In the genomic region with DNA sequence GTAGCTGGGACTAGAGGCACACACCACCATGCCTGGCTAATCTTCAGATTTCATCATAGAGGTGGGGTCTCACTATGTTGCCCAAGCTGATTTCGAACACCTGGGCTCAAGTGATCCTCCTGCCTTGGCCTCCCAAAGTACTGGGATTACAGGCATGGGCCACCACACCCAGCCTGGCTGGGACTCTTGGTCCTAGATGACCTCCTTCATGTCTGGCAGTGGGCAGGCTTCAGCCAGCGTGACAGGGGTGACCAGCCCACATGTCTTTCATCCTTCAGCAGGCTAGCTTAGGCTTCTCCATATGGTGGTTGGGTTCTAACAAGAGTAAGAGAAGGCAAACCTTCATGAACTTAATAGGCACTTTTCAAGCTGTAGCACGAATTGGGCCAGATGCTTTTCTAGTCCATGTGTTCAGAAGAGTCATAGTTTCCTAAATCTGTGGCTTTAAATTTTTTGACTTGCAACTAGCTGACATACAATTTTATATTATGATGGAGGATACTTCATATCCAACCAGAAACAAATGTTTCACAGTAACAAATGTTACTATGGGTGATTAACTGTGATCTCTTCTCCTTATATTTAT, we compare ENCODE assay signal across 17 cellular contexts. TPM values are rescaled to one million over a fixed set of nuclear protein-coding genes. Genes with fewer than 3 reads are reported as not detected.
DNase-seq lines count a peak whose midpoint lies in the region; ATAC-seq and TF ChIP-seq lines count a peak whose summit lies in the region.
"Had no signal": no experiment of that assay in that cellular context is flagged by ENCODE, and none has a peak within 500 bp of the region (broad histone marks: within the 10 kb centered on the region; RNA-seq: fewer than 3 reads in every experiment).

No MANE protein-coding gene starts in this region.

- 92 to 96% methylated on average over 3 of the region's 3 CpGs for WGBS in testis, 2 donors
- WGBS in GM23248 (ENCODE audit: low coverage in 1 of 2, low lambda C conversion rate in 2 of 2, missing lambda C conversion rate in 2 of 2), 2 experiments: 36 to 55% methylated on average over 3 of the region's 3 CpGs

- H3F3A ChIP-seq in GM23248 (ENCODE audit: insufficient read depth): no peaks in the 10 kb centered on the region

- H3K27me3 ChIP-seq in CD4-positive, CD25-positive, alpha-beta regulatory T cell (ENCODE audit: control insufficient read depth, insufficient read depth, low read length): no peaks in the 10 kb centered on the region
- H3K27me3 ChIP-seq in testis (no peaks in the 10 kb centered on the region), gastrocnemius medialis (no peaks in the 10 kb centered on the region), GM23248 (replicated peaks; ENCODE audit: insufficient read depth) (no peaks in the 10 kb centered on the region)
- H3K27me3 ChIP-seq: SJCRH30 had no signal

- H3K79me2 ChIP-seq in GM23248 (ENCODE audit: insufficient read depth): no peaks in the 10 kb centered on the region

- no peak for TF ChIP-seq CTCF in testis (IDR thresholded peaks at IDR 0.05)
- no peak for TF ChIP-seq CTCF in gastrocnemius medialis (IDR thresholded peaks at IDR 0.05 in 4 of 5, conservative IDR thresholded peaks at IDR 0.05 in 1 of 5)

- peak overlapping the region; percentile 92 to 97 (median 93) for H3K27ac Mint-ChIP-seq in CD4-positive, CD25-positive, alpha-beta regulatory T cell
- peak overlapping the region; percentile 97 for H3K27ac Mint-ChIP-seq in activated CD4-positive, alpha-beta memory T cell treated with anti-CD3 and anti-CD28 coated beads, Interleukin-2, amount 10 ng/mL, durations not matched to agents 7 days and 5 days
- peak overlapping the region in 3 of 6 donors; percentile 40 to 86 (median 41) for H3K27ac Mint-ChIP-seq in naive B cell
- H3K27ac Mint-ChIP-seq: HFFc6 had no signal

- no peaks in the 10 kb centered on the region for H3K27me3 Mint-ChIP-seq in CD4-positive, CD25-positive, alpha-beta regulatory T cell
- no peaks in the 10 kb centered on the region for H3K27me3 Mint-ChIP-seq in activated CD4-positive, alpha-beta memory T cell treated with anti-CD3 and anti-CD28 coated beads, Interleukin-2, amount 10 ng/mL, durations not matched to agents 7 days and 5 days
- H3K27me3 Mint-ChIP-seq in naive B cell: no peaks in the 10 kb centered on the region

- H2AFZ ChIP-seq in GM23248: no peak overlapping the region

- H3K9me2 ChIP-seq in GM23248 (ENCODE audit: insufficient read depth): no peaks in the 10 kb centered on the region

- H3K4me3 Mint-ChIP-seq in CD4-positive, CD25-positive, alpha-beta regulatory T cell: peak overlapping the region; percentile 83 to 90 (median 86)
- peak overlapping the region; percentile 70 for H3K4me3 Mint-ChIP-seq in activated CD4-positive, alpha-beta memory T cell treated with anti-CD3 and anti-CD28 coated beads, Interleukin-2, amount 10 ng/mL, durations not matched to agents 7 days and 5 days
- peak overlapping the region; percentile 59 to 93 (median 74) for H3K4me3 Mint-ChIP-seq in naive B cell
- H3K4me3 Mint-ChIP-seq: HFFc6 had no signal

- no peak for ATAC-seq in CD4-positive, CD25-positive, alpha-beta regulatory T cell (ENCODE audit: low read depth in 2 of 2)
- ATAC-seq in GM18907 (IDR thresholded peaks at IDR 0.05; ENCODE audit: unreplicated experiment) (peak; percentile 12), naive B cell (ENCODE audit: low read depth in 2 of 2) (no peak), HG02798 (IDR thresholded peaks at IDR 0.05; ENCODE audit: poor library complexity, unreplicated experiment) (no peak), gastrocnemius medialis (no peak)

- H3K9me3 Mint-ChIP-seq in CD4-positive, CD25-positive, alpha-beta regulatory T cell: peaks cover 0 to 6% (median 0%) of the 10 kb centered on the region in 7 donors
- peaks cover 13% of the 10 kb centered on the region for H3K9me3 Mint-ChIP-seq in activated CD4-positive, alpha-beta memory T cell treated with anti-CD3 and anti-CD28 coated beads, Interleukin-2, amount 10 ng/mL, durations not matched to agents 7 days and 5 days
- peaks cover 0 to 11% (median 4%) of the 10 kb centered on the region in 7 donors for H3K9me3 Mint-ChIP-seq in naive B cell

- peaks cover 29% of the 10 kb centered on the region for H3K4me1 ChIP-seq in CD4-positive, CD25-positive, alpha-beta regulatory T cell (ENCODE audit: control insufficient read depth, insufficient read depth, low read length, poor library complexity, severe bottlenecking)
- H3K4me1 ChIP-seq in testis: peaks cover under 1% of the 10 kb centered on the region
- peaks cover 72 to 77% of the 10 kb centered on the region in 2 donors for H3K4me1 ChIP-seq in gastrocnemius medialis
- no peaks in the 10 kb centered on the region for H3K4me1 ChIP-seq in GM23248 (ENCODE audit: insufficient read depth)

- H3K9ac ChIP-seq in GM23248: no peak overlapping the region

- no peaks in the 10 kb centered on the region for H3K36me3 ChIP-seq in CD4-positive, CD25-positive, alpha-beta regulatory T cell (ENCODE audit: control insufficient read depth, insufficient read depth, low read length)
- no peaks in the 10 kb centered on the region for H3K36me3 ChIP-seq in testis (ENCODE audit: low read depth, missing control alignments)
- no peaks in the 10 kb centered on the region for H3K36me3 ChIP-seq in gastrocnemius medialis
- no peaks in the 10 kb centered on the region for H3K36me3 ChIP-seq in GM23248 (ENCODE audit: low read depth)
- H3K36me3 ChIP-seq: prostate gland, SJCRH30 had no signal

- H3K4me2 ChIP-seq in GM23248 (ENCODE audit: unreplicated experiment): no peak overlapping the region

- POLR2A ChIA-PET in activated CD4-positive, alpha-beta memory T cell treated with anti-CD3 and anti-CD28 coated beads, Interleukin-2, amount 10 ng/mL, durations not matched to agents 7 days and 5 days (lab: Charles Lee): interaction anchor here (0.7 to 2.4 kb wide), 9 partner anchors 8 to 582 kb away, joined by 3 to 9 read pairs (median 4); a partner anchor contains a TSS

- peak overlapping the region; percentile 78 for H3K27ac ChIP-seq in CD4-positive, CD25-positive, alpha-beta regulatory T cell (ENCODE audit: insufficient read depth, low read length, poor library complexity, severe bottlenecking)
- no peak overlapping the region for H3K27ac ChIP-seq in testis
- peak overlapping the region in 1 of 4 donors; percentile 41 for H3K27ac ChIP-seq in gastrocnemius medialis
- no peak overlapping the region for H3K27ac ChIP-seq in GM23248
- H3K27ac ChIP-seq: prostate gland, SJCRH30 had no signal

- CTCF ChIA-PET in activated CD4-positive, alpha-beta memory T cell treated with anti-CD3 and anti-CD28 coated beads, Interleukin-2, amount 10 ng/mL, durations not matched to agents 7 days and 5 days (lab: Charles Lee): interaction anchor here (0.6 to 2.0 kb wide), 2 partner anchors 15 to 605 kb away, joined by 3 to 9 read pairs; no protein-coding TSS in a partner anchor

- in situ Hi-C loops in gastrocnemius medialis (cut with MboI; ENCODE audit: low sequenced_read_pairs in 4 of 4): loop anchor here in 1 of 4 donors (25.0 kb wide), 1 partner anchor 577 kb away; a partner anchor contains a TSS
- in situ Hi-C loops in GM23248 (cut with MboI): no loop called here

- TF ChIP-seq POLR2A in testis (IDR thresholded peaks at IDR 0.05) (no peak), gastrocnemius medialis (IDR thresholded peaks at IDR 0.05) (no peak)

- no peaks in the 10 kb centered on the region for H3K9me3 ChIP-seq in CD4-positive, CD25-positive, alpha-beta regulatory T cell (ENCODE audit: control insufficient read depth in 2 of 2, low read length in 2 of 2)
- H3K9me3 ChIP-seq in testis (no peaks in the 10 kb centered on the region), gastrocnemius medialis (no peaks in the 10 kb centered on the region), GM23248 (ENCODE audit: low read depth) (no peaks in the 10 kb centered on the region)
- H3K9me3 ChIP-seq: prostate gland, SJCRH30 had no signal

- H3K36me3 Mint-ChIP-seq in CD4-positive, CD25-positive, alpha-beta regulatory T cell: peaks cover 18% of the 10 kb centered on the region
- H3K36me3 Mint-ChIP-seq in activated CD4-positive, alpha-beta memory T cell treated with anti-CD3 and anti-CD28 coated beads, Interleukin-2, amount 10 ng/mL, durations not matched to agents 7 days and 5 days (ENCODE audit: low read depth): peaks cover 29% of the 10 kb centered on the region
- peaks cover 0 to 9% of the 10 kb centered on the region in 2 donors for H3K36me3 Mint-ChIP-seq in naive B cell

- peak overlapping the region; percentile 73 for H3K4me3 ChIP-seq in CD4-positive, CD25-positive, alpha-beta regulatory T cell (ENCODE audit: low read depth, low read length)
- H3K4me3 ChIP-seq in testis (no peak overlapping the region), gastrocnemius medialis (no peak overlapping the region), GM23248 (no peak overlapping the region)
- H3K4me3 ChIP-seq: prostate gland, SJCRH30 had no signal

- intact Hi-C loops in testis (cut with DNase I; ENCODE audit: low total_unique reads): no loop called here
- intact Hi-C loops in gastrocnemius medialis (cut with DNase I; ENCODE audit: low total_unique reads): no loop called here

- H3K4me1 Mint-ChIP-seq in CD4-positive, CD25-positive, alpha-beta regulatory T cell: peaks cover 31 to 91% (median 60%) of the 10 kb centered on the region in 4 donors
- H3K4me1 Mint-ChIP-seq in activated CD4-positive, alpha-beta memory T cell treated with anti-CD3 and anti-CD28 coated beads, Interleukin-2, amount 10 ng/mL, durations not matched to agents 7 days and 5 days: peaks cover 52% of the 10 kb centered on the region
- H3K4me1 Mint-ChIP-seq in naive B cell: peaks cover 10 to 23% (median 14%) of the 10 kb centered on the region in 3 donors

- no peak for DNase-seq in CD4-positive, CD25-positive, alpha-beta regulatory T cell
- DNase-seq in activated CD4-positive, alpha-beta memory T cell treated with anti-CD3 and anti-CD28 coated beads, Interleukin-2, amount 10 ng/mL, durations not matched to agents 7 days and 5 days: no peak
- DNase-seq in naive B cell (no peak), testis (no peak), gastrocnemius medialis (no peak), GM23248 (no peak)
- DNase-seq: AML-193, cerebellar nuclear complex, DMS 273 treated with DMSO at 0.1 percent for 48 hours, foreskin fibroblast, HFFc6, NCI-H510A, SJCRH30, substantia nigra had no signal

- H4K20me1 ChIP-seq in GM23248 (ENCODE audit: insufficient read depth): no peaks in the 10 kb centered on the region

RNA-seq across cellular contexts. Expression of a gene that starts 7.7 kb away (rescaled TPM):
- 30.3 TPM for total RNA-seq in CD4-positive, CD25-positive, alpha-beta regulatory T cell
- 10 to 100 TPM; 19.5 to 27.2 (median 24.6) TPM for polyA plus RNA-seq in CD4-positive, CD25-positive, alpha-beta regulatory T cell
- total RNA-seq in activated CD4-positive, alpha-beta memory T cell treated with anti-CD3 and anti-CD28 coated beads, Interleukin-2, amount 10 ng/mL, durations not matched to agents 7 days and 5 days: 10 to 100 TPM; 19.5 to 20.7 TPM
- polyA plus RNA-seq in naive B cell (ENCODE audit: low read depth in 6 of 6) (1 to 10 TPM; 2.7 to 7.4 (median 5.3) TPM), testis (ENCODE audit: insufficient read depth, low read depth, low replicate concordance) (13.4 TPM), GM23248 (2016; fragmentation: Nextera tagmentation; extraction: Ambion mirVana) (2.4 TPM in 2 replicates)
- total RNA-seq in testis (10 to 100 TPM; 15.4 to 18.4 TPM), gastrocnemius medialis (100 to 1,000 TPM in 1 of 4 donors, 10 to 100 TPM in 3; 80.8 to 168 (median 91.3) TPM)
- total RNA-seq in GM23248 (2014; rRNA removed; shearing (Covaris generic)): 3.5 and 3.9 TPM in 2 replicates
